Comparison of ENCODE assay signal across 23 cellular contexts in the genomic region with DNA sequence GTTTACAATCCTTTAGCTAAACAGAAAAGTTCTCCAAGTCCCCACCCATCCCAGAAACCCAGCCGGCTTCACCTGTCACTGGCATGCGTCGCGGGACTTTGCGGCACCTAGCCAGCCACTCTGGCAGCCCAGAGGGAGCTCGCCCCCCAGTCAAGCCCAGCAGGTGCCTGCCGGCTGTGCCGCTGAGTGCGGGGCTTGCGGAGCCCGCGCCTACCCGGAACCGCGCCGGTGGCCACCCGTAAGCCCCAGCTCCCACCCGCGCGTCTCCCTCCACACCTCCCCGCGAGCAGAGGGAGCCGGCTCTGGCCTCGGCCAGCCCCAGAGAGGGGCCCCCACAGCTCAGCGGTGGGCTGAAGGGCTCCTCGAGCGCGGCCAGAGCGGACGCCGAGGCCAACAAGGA.
DNase-seq lines count a peak whose midpoint lies in the region; FAIRE-seq and TF ChIP-seq lines count a peak whose summit lies in the region.
"Had no signal": no experiment of that assay in that cellular context is flagged by ENCODE, and none has a peak within 500 bp of the region (broad histone marks: within the 10 kb centered on the region; RNA-seq: fewer than 3 reads in every experiment).

No MANE protein-coding gene starts in this region.

- H3K9me3 ChIP-seq in kidney (ENCODE audit: control insufficient read depth in 1 of 2, low read length in 2 of 2), result peaks cover 0 to 7% of the 10 kb centered on the region in 2 donors
- H3K9me3 ChIP-seq: A549, HAP-1 had no signal

- no peak for FAIRE-seq in kidney (lab: Jason Lieb, UNC)
- FAIRE-seq: A549, GM12891, GM18507, H54 had no signal

- intact Hi-C loops in kidney (cut with DNase I), result no loop called here
- intact Hi-C loops in posterior vena cava (cut with DNase I), result no loop called here

- H3K4me1 Mint-ChIP-seq in type B pancreatic cell (ENCODE audit: unreplicated experiment), result no peaks in the 10 kb centered on the region
- H3K4me1 Mint-ChIP-seq: CD4-positive, alpha-beta memory T cell had no signal

- peak; percentile 6 for DNase-seq in activated naive CD4-positive, alpha-beta T cell treated with anti-CD3 and anti-CD28 coated beads, Interleukin-2, amount 50 U/mL, for 16 hours
- DNase-seq in activated naive CD4-positive, alpha-beta T cell treated with Interleukin-2 at 50 U/mL for 16 hours, result no peak
- DNase-seq in kidney (peak; percentile 45), posterior vena cava (ENCODE audit: low spot score) (peak; percentile 78), type B pancreatic cell (ENCODE audit: extremely low spot score, unreplicated experiment) (peak; percentile 65), NCI-H446 treated with DMSO at 0.1 percent for 48 hours (lab: John Stamatoyannopoulos, UW) (no peak)
- no peak for DNase-seq in activated CD4-positive, alpha-beta T cell treated with anti-CD3 and anti-CD28 coated beads for 1 hour
- DNase-seq: 8988T; ACHN; C1 segment of cervical spinal cord; Calu3; CD4-positive, alpha-beta memory T cell; COR-L47; DMS53; DMS79 treated with DMSO at 0.1 percent for 48 hours; GF-D8; GOT3; HFFc6 had no signal

- peaks cover 3% of the 10 kb centered on the region for H3K27me3 Mint-ChIP-seq in type B pancreatic cell
- H3K27me3 Mint-ChIP-seq: CD4-positive, alpha-beta memory T cell had no signal

- H3K9ac ChIP-seq in kidney (ENCODE audit: low read length in 2 of 2), result no peak overlapping the region

- H3K36me3 Mint-ChIP-seq in type B pancreatic cell, result no peaks in the 10 kb centered on the region
- H3K36me3 Mint-ChIP-seq: CD4-positive, alpha-beta memory T cell had no signal

- H3K4me3 Mint-ChIP-seq in type B pancreatic cell, result no peak overlapping the region
- H3K4me3 Mint-ChIP-seq: CD4-positive, alpha-beta memory T cell; HFFc6 had no signal

- H3K27ac ChIP-seq in kidney (ENCODE audit: low read depth in 2 of 2, low read length in 2 of 2), result no peak overlapping the region
- H3K27ac ChIP-seq: A549 had no signal

- no peak overlapping the region for H3K4me3 ChIP-seq in kidney (ENCODE audit: low read length in 2 of 2)
- H3K4me3 ChIP-seq: A549, HAP-1 had no signal

- no peaks in the 10 kb centered on the region for H3K4me1 ChIP-seq in kidney (ENCODE audit: control insufficient read depth in 1 of 2, insufficient read depth in 1 of 2, low read depth in 1 of 2, low read length in 2 of 2)
- H3K4me1 ChIP-seq: A549, HAP-1 had no signal

- H3K9me3 Mint-ChIP-seq in type B pancreatic cell, result peaks cover 4% of the 10 kb centered on the region
- H3K9me3 Mint-ChIP-seq: HFFc6 had no signal

- no peak overlapping the region for H3K27ac Mint-ChIP-seq in type B pancreatic cell
- H3K27ac Mint-ChIP-seq: CD4-positive, alpha-beta memory T cell; HFFc6 had no signal

- no peaks in the 10 kb centered on the region for H3K36me3 ChIP-seq in kidney (ENCODE audit: control insufficient read depth in 1 of 2, insufficient read depth in 2 of 2, low read length in 2 of 2)
- H3K36me3 ChIP-seq: HAP-1 had no signal

- no peak for TF ChIP-seq CTCF in kidney (IDR thresholded peaks at IDR 0.05; ENCODE audit: borderline replicate concordance, extremely low read depth, insufficient read depth)
- TF ChIP-seq CTCF in type B pancreatic cell (conservative IDR thresholded peaks at IDR 0.05), result no peak

Comparison
In these comparisons a context has a peak if more than half of its experiments do, and no peak if none do; other contexts are left out.
1. DNase-seq: peak in activated naive CD4-positive, alpha-beta T cell treated with anti-CD3 and anti-CD28 coated beads, Interleukin-2, amount 50 U/mL, for 16 hours (single experiment), kidney (single experiment), posterior vena cava (single experiment) and type B pancreatic cell (single experiment); none in activated naive CD4-positive, alpha-beta T cell treated with Interleukin-2 at 50 U/mL for 16 hours (single experiment), NCI-H446 treated with DMSO at 0.1 percent for 48 hours (single experiment) and activated CD4-positive, alpha-beta T cell treated with anti-CD3 and anti-CD28 coated beads for 1 hour (single experiment).